2 cellular contexts compared by ENCODE assay signal in genomic region chr9:4831944-4832343, GRCh38.
TF ChIP-seq lines count a peak whose summit lies in the region.

No MANE protein-coding gene starts in this region.

TF ChIP-seq in IMR-90, 13 proteins besides CTCF, POLR2A, EP300 and RAD21:
- TF ChIP-seq NFE2L2 (IDR thresholded peaks at IDR 0.05; ENCODE audit: low read depth, low read length), result no peak
- no peak for TF ChIP-seq RCOR1 (IDR thresholded peaks at IDR 0.05; ENCODE audit: insufficient replicate concordance, low read length)
- no peak for TF ChIP-seq RFX5 (IDR thresholded peaks at IDR 0.05; ENCODE audit: low read depth, low read length)
- no peak for TF ChIP-seq MAFK (IDR thresholded peaks at IDR 0.05; ENCODE audit: low read depth, low read length)
- no peak for TF ChIP-seq BHLHE40 (IDR thresholded peaks at IDR 0.05; ENCODE audit: low read depth, low read length)
- no peak for TF ChIP-seq MAZ (IDR thresholded peaks at IDR 0.05; ENCODE audit: borderline replicate concordance, low read depth, low read length)
- no peak for TF ChIP-seq USF2 (IDR thresholded peaks at IDR 0.05; ENCODE audit: low read depth, low read length)
- no peak for TF ChIP-seq FOS (IDR thresholded peaks at IDR 0.05; ENCODE audit: low read depth, low read length)
- TF ChIP-seq MXI1 (IDR thresholded peaks at IDR 0.05; ENCODE audit: borderline replicate concordance, low read depth, low read length), result no peak
- no peak for TF ChIP-seq SMC3 (IDR thresholded peaks at IDR 0.05; ENCODE audit: low read depth, low read length)
- TF ChIP-seq, protein P1, sequence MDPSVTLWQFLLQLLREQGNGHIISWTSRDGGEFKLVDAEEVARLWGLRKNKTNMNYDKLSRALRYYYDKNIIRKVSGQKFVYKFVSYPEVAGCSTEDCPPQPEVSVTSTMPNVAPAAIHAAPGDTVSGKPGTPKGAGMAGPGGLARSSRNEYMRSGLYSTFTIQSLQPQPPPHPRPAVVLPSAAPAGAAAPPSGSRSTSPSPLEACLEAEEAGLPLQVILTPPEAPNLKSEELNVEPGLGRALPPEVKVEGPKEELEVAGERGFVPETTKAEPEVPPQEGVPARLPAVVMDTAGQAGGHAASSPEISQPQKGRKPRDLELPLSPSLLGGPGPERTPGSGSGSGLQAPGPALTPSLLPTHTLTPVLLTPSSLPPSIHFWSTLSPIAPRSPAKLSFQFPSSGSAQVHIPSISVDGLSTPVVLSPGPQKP (IDR thresholded peaks at IDR 0.05; ENCODE audit: borderline replicate concordance, low read depth, low read length), result no peak
- no peak for TF ChIP-seq CHD1 (IDR thresholded peaks at IDR 0.05; ENCODE audit: low read depth, low read length)
- TF ChIP-seq CEBPB (IDR thresholded peaks at IDR 0.05; ENCODE audit: low read depth, low read length), result no peak

TF ChIP-seq in GM12878, 131 proteins besides CTCF, POLR2A, EP300 and RAD21:
- TF ChIP-seq, protein P2, sequence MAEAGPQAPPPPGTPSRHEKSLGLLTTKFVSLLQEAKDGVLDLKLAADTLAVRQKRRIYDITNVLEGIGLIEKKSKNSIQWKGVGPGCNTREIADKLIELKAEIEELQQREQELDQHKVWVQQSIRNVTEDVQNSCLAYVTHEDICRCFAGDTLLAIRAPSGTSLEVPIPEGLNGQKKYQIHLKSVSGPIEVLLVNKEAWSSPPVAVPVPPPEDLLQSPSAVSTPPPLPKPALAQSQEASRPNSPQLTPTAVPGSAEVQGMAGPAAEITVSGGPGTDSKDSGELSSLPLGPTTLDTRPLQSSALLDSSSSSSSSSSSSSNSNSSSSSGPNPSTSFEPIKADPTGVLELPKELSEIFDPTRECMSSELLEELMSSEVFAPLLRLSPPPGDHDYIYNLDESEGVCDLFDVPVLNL (IDR thresholded peaks at IDR 0.05; ENCODE audit: low read depth, low read length), result no peak
- TF ChIP-seq, protein P3, sequence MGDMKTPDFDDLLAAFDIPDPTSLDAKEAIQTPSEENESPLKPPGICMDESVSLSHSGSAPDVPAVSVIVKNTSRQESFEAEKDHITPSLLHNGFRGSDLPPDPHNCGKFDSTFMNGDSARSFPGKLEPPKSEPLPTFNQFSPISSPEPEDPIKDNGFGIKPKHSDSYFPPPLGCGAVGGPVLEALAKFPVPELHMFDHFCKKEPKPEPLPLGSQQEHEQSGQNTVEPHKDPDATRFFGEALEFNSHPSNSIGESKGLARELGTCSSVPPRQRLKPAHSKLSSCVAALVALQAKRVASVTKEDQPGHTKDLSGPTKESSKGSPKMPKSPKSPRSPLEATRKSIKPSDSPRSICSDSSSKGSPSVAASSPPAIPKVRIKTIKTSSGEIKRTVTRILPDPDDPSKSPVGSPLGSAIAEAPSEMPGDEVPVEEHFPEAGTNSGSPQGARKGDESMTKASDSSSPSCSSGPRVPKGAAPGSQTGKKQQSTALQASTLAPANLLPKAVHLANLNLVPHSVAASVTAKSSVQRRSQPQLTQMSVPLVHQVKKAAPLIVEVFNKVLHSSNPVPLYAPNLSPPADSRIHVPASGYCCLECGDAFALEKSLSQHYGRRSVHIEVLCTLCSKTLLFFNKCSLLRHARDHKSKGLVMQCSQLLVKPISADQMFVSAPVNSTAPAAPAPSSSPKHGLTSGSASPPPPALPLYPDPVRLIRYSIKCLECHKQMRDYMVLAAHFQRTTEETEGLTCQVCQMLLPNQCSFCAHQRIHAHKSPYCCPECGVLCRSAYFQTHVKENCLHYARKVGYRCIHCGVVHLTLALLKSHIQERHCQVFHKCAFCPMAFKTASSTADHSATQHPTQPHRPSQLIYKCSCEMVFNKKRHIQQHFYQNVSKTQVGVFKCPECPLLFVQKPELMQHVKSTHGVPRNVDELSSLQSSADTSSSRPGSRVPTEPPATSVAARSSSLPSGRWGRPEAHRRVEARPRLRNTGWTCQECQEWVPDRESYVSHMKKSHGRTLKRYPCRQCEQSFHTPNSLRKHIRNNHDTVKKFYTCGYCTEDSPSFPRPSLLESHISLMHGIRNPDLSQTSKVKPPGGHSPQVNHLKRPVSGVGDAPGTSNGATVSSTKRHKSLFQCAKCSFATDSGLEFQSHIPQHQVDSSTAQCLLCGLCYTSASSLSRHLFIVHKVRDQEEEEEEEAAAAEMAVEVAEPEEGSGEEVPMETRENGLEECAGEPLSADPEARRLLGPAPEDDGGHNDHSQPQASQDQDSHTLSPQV (IDR thresholded peaks at IDR 0.05), result no peak
- TF ChIP-seq MYB (IDR thresholded peaks at IDR 0.05; ENCODE audit: borderline replicate concordance, low read depth, low read length), result no peak
- TF ChIP-seq ZNF24 (IDR thresholded peaks at IDR 0.05), result no peak
- TF ChIP-seq BRCA1 (IDR thresholded peaks at IDR 0.05; ENCODE audit: low read depth, low read length), result no peak
- TF ChIP-seq DPF2 (IDR thresholded peaks at IDR 0.05), result no peak
- TF ChIP-seq ZNF622 (IDR thresholded peaks at IDR 0.05), result no peak
- no peak for TF ChIP-seq NR2F1 (conservative IDR thresholded peaks at IDR 0.05)
- TF ChIP-seq SUZ12 (IDR thresholded peaks at IDR 0.05; ENCODE audit: unreplicated experiment), result no peak
